In genomic region chr12:54416908-54417603, GRCh38 we compare ENCODE assay signal across 1 cellular context.
TF ChIP-seq lines count a peak whose summit lies in the region.

No MANE protein-coding gene starts in this region.

TF ChIP-seq in K562, 482 proteins besides CTCF, POLR2A, EP300 and RAD21 (continues in another document):
- TF ChIP-seq TCF7 (IDR thresholded peaks at IDR 0.05; ENCODE audit: borderline replicate concordance) (no peak), JUNB (CRISPR knock-in tag; conservative IDR thresholded peaks at IDR 0.05) (no peak), SUPT5H (IDR thresholded peaks at IDR 0.05) (0 out of 2 replicates have a peak, but pooled peaks have one; percentile 13), ZBTB40 (IDR thresholded peaks at IDR 0.05) (0 out of 2 replicates have a peak, but pooled peaks have one; percentile 30), ZBTB40 (CRISPR knock-in tag; IDR thresholded peaks at IDR 0.05) (no peak), POLR2H (tag; IDR thresholded peaks at IDR 0.05; ENCODE audit: low read depth) (no peak), POLR2G (IDR thresholded peaks at IDR 0.05; ENCODE audit: low read depth, low read length) (no peak), MTF1 (CRISPR knock-in tag; IDR thresholded peaks at IDR 0.05; ENCODE audit: borderline replicate concordance) (no peak), ATF4 (CRISPR knock-in tag; IDR thresholded peaks at IDR 0.05) (peak; percentile 68; the same call in 1 of the 2 replicates), TAF15 (IDR thresholded peaks at IDR 0.05; ENCODE audit: low read depth, low read length) (no peak), CEBPB (tag; IDR thresholded peaks at IDR 0.05) (peak; percentile 77), ARID1B (IDR thresholded peaks at IDR 0.05) (peak; percentile 40; the same call in 1 of the 2 replicates), JUN (IDR thresholded peaks at IDR 0.05; ENCODE audit: borderline replicate concordance, low read depth, low read length) (peak; percentile 31; the same call in 1 of the 2 replicates), JUN (CRISPR knock-in tag; IDR thresholded peaks at IDR 0.05; ENCODE audit: borderline replicate concordance) (no peak), ZNF253 (CRISPR knock-in tag; conservative IDR thresholded peaks at IDR 0.05) (no peak), TCF7L2 (IDR thresholded peaks at IDR 0.05; ENCODE audit: low read depth, low read length) (no peak), MYC (IDR thresholded peaks at IDR 0.05; ENCODE audit: low read depth, low read length) (peak; percentile 26; the same call in 1 of the 2 replicates), MYC (CRISPR knock-in tag; IDR thresholded peaks at IDR 0.05; ENCODE audit: borderline replicate concordance, low read depth) (no peak), ZNF175 (CRISPR knock-in tag; IDR thresholded peaks at IDR 0.05; ENCODE audit: low read depth) (no peak), ZFPM2 (CRISPR knock-in tag; IDR thresholded peaks at IDR 0.05) (no peak), CTCFL (IDR thresholded peaks at IDR 0.05; ENCODE audit: borderline replicate concordance, insufficient read depth, low read depth, low read length, poor library complexity, severe bottlenecking) (no peak), TRIM24 (IDR thresholded peaks at IDR 0.05) (no peak), THRA (IDR thresholded peaks at IDR 0.05) (no peak), RBM34 (IDR thresholded peaks at IDR 0.05; ENCODE audit: borderline replicate concordance, insufficient read depth, low read length) (no peak), TEAD4 (IDR thresholded peaks at IDR 0.05; ENCODE audit: low read length) (no peak), TEAD4 (CRISPR knock-in tag; IDR thresholded peaks at IDR 0.05; ENCODE audit: borderline replicate concordance) (no peak)
- TF ChIP-seq, protein P1, sequence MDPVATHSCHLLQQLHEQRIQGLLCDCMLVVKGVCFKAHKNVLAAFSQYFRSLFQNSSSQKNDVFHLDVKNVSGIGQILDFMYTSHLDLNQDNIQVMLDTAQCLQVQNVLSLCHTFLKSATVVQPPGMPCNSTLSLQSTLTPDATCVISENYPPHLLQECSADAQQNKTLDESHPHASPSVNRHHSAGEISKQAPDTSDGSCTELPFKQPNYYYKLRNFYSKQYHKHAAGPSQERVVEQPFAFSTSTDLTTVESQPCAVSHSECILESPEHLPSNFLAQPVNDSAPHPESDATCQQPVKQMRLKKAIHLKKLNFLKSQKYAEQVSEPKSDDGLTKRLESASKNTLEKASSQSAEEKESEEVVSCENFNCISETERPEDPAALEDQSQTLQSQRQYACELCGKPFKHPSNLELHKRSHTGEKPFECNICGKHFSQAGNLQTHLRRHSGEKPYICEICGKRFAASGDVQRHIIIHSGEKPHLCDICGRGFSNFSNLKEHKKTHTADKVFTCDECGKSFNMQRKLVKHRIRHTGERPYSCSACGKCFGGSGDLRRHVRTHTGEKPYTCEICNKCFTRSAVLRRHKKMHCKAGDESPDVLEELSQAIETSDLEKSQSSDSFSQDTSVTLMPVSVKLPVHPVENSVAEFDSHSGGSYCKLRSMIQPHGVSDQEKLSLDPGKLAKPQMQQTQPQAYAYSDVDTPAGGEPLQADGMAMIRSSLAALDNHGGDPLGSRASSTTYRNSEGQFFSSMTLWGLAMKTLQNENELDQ (CRISPR knock-in tag; IDR thresholded peaks at IDR 0.05; ENCODE audit: borderline replicate concordance): no peak
- TF ChIP-seq, protein P2, sequence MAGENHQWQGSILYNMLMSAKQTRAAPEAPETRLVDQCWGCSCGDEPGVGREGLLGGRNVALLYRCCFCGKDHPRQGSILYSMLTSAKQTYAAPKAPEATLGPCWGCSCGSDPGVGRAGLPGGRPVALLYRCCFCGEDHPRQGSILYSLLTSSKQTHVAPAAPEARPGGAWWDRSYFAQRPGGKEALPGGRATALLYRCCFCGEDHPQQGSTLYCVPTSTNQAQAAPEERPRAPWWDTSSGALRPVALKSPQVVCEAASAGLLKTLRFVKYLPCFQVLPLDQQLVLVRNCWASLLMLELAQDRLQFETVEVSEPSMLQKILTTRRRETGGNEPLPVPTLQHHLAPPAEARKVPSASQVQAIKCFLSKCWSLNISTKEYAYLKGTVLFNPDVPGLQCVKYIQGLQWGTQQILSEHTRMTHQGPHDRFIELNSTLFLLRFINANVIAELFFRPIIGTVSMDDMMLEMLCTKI (IDR thresholded peaks at IDR 0.05; ENCODE audit: partially characterized antibody): no peak
- TF ChIP-seq, protein P3, sequence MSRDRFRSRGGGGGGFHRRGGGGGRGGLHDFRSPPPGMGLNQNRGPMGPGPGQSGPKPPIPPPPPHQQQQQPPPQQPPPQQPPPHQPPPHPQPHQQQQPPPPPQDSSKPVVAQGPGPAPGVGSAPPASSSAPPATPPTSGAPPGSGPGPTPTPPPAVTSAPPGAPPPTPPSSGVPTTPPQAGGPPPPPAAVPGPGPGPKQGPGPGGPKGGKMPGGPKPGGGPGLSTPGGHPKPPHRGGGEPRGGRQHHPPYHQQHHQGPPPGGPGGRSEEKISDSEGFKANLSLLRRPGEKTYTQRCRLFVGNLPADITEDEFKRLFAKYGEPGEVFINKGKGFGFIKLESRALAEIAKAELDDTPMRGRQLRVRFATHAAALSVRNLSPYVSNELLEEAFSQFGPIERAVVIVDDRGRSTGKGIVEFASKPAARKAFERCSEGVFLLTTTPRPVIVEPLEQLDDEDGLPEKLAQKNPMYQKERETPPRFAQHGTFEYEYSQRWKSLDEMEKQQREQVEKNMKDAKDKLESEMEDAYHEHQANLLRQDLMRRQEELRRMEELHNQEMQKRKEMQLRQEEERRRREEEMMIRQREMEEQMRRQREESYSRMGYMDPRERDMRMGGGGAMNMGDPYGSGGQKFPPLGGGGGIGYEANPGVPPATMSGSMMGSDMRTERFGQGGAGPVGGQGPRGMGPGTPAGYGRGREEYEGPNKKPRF (IDR thresholded peaks at IDR 0.05; ENCODE audit: low read depth, low read length): no peak
- TF ChIP-seq, protein P4, sequence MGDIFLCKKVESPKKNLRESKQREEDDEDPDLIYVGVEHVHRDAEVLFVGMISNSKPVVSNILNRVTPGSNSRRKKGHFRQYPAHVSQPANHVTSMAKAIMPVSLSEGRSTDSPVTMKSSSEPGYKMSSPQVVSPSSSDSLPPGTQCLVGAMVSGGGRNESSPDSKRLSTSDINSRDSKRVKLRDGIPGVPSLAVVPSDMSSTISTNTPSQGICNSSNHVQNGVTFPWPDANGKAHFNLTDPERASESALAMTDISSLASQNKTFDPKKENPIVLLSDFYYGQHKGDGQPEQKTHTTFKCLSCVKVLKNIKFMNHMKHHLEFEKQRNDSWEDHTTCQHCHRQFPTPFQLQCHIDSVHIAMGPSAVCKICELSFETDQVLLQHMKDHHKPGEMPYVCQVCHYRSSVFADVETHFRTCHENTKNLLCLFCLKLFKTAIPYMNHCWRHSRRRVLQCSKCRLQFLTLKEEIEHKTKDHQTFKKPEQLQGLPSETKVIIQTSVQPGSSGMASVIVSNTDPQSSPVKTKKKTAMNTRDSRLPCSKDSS (IDR thresholded peaks at IDR 0.05; ENCODE audit: low read depth, partially characterized antibody): no peak
- TF ChIP-seq, protein P5, sequence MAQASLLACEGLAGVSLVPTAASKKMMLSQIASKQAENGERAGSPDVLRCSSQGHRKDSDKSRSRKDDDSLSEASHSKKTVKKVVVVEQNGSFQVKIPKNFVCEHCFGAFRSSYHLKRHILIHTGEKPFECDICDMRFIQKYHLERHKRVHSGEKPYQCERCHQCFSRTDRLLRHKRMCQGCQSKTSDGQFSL (CRISPR knock-in tag; IDR thresholded peaks at IDR 0.05): no peak
- TF ChIP-seq, protein P5 (tag; IDR thresholded peaks at IDR 0.05): 0 out of 4 replicates have a peak, but pooled peaks of 1 of the 2 experiments have one; percentile 13
